ENCODE assay signal across 9 cellular contexts in genomic region chr2:28252308-28252707, GRCh38.
A peak's percentile ranks its signal among the peaks of the same experiment; 100 is the strongest.
DNase-seq lines count a peak whose midpoint lies in the region; ATAC-seq lines count a peak whose summit lies in the region.
"Had no signal": no experiment of that assay in that cellular context is flagged by ENCODE, and none has a peak within 500 bp of the region (broad histone marks: within the 10 kb centered on the region; RNA-seq: fewer than 3 reads in every experiment).

No MANE protein-coding gene starts in this region.

- CTCF ChIA-PET in T-cell (lab: Charles Lee) = no interaction called here

- ATAC-seq in HG02678 (IDR thresholded peaks at IDR 0.05; ENCODE audit: unreplicated experiment) (peak; percentile 85), T-cell (replicated peaks in 1 of 4) (peak; percentile 45 to 67 (median 66)), GM19467 (IDR thresholded peaks at IDR 0.05; ENCODE audit: unreplicated experiment) (no peak)

- DNase-seq in activated naive CD4-positive, alpha-beta T cell treated with Interleukin-2 at 50 U/mL for 16 hours = peak; percentile 24
- no peak for DNase-seq in activated naive CD4-positive, alpha-beta T cell treated with anti-CD3 and anti-CD28 coated beads, Interleukin-2, amount 50 U/mL, for 16 hours
- DNase-seq in T-cell (peak in 1 of 34 experiments; percentile 5), NCI-H2196 (lab: John Stamatoyannopoulos, UW; ENCODE audit: unreplicated experiment) (no peak), cardiac septum (ENCODE audit: low spot score) (no peak)
- peak; percentile 39 for DNase-seq in stimulated activated CD8-positive, alpha-beta memory T cell treated with anti-CD3 and anti-CD28 coated beads, Interleukin-4, amount 100 ng/mL, for 48 hours

- peaks cover 13% of the 10 kb centered on the region for H3K36me3 Mint-ChIP-seq in T-cell

- POLR2A ChIA-PET in T-cell (lab: Charles Lee) = no interaction called here

- H3K27ac Mint-ChIP-seq in T-cell = peak overlapping the region; percentile 82 to 90
- H3K27ac Mint-ChIP-seq: dendritic cell treated with granulocyte-macrophage colony-stimulating factor and Interleukin-4, amounts not matched to agents 40 ng/mL and 50 ng/mL, for 4 days had no signal

- peak overlapping the region in 2 of 3 donors; percentile 37 to 45 for H3K4me3 Mint-ChIP-seq in T-cell
- H3K4me3 Mint-ChIP-seq: dendritic cell treated with granulocyte-macrophage colony-stimulating factor and Interleukin-4, amounts not matched to agents 40 ng/mL and 50 ng/mL, for 4 days had no signal

- no peaks in the 10 kb centered on the region for H3K9me3 Mint-ChIP-seq in T-cell
- H3K9me3 Mint-ChIP-seq: dendritic cell treated with granulocyte-macrophage colony-stimulating factor and Interleukin-4, amounts not matched to agents 40 ng/mL and 50 ng/mL, for 4 days had no signal

- no peaks in the 10 kb centered on the region for H3K27me3 Mint-ChIP-seq in T-cell
- H3K27me3 Mint-ChIP-seq: dendritic cell treated with granulocyte-macrophage colony-stimulating factor and Interleukin-4, amounts not matched to agents 40 ng/mL and 50 ng/mL, for 4 days had no signal

- peaks cover 29 to 45% (median 33%) of the 10 kb centered on the region in 3 donors for H3K4me1 Mint-ChIP-seq in T-cell

- intact Hi-C loops in cardiac septum (cut with DNase I) = no loop called here

Comparison
In these comparisons a context has a peak if more than half of its experiments do, and no peak if none do; other contexts are left out.
1. DNase-seq: peak in activated naive CD4-positive, alpha-beta T cell treated with Interleukin-2 at 50 U/mL for 16 hours (single experiment) and stimulated activated CD8-positive, alpha-beta memory T cell treated with anti-CD3 and anti-CD28 coated beads, Interleukin-4, amount 100 ng/mL, for 48 hours (single experiment); none in activated naive CD4-positive, alpha-beta T cell treated with anti-CD3 and anti-CD28 coated beads, Interleukin-2, amount 50 U/mL, for 16 hours (single experiment), NCI-H2196 (single experiment) and cardiac septum (single experiment).